Comparison of ENCODE assay signal across 26 cellular contexts in genomic region chr1:43622901-43623780, GRCh38. TPM values are rescaled to one million over a fixed set of nuclear protein-coding genes. Genes with fewer than 3 reads are reported as not detected.
DNase-seq lines count a peak whose midpoint lies in the region; ATAC-seq, FAIRE-seq and TF ChIP-seq lines count a peak whose summit lies in the region.
"Had no signal": no experiment of that assay in that cellular context is flagged by ENCODE, and none has a peak within 500 bp of the region (broad histone marks: within the 10 kb centered on the region; RNA-seq: fewer than 3 reads in every experiment).

No MANE protein-coding gene starts in this region.

- no peak overlapping the region for H3K27ac ChIP-seq in kidney (ENCODE audit: low read depth in 2 of 2, low read length in 2 of 2)
- H3K27ac ChIP-seq in spleen: no peak overlapping the region
- H3K27ac ChIP-seq: pancreas, right atrium auricular region, SJSA1 had no signal

- no peaks in the 10 kb centered on the region for H3K9me3 ChIP-seq in adipocyte (ENCODE audit: control insufficient read depth, low read length)
- H3K9me3 ChIP-seq in kidney (ENCODE audit: control insufficient read depth in 1 of 2, low read length in 2 of 2): no peaks in the 10 kb centered on the region
- H3K9me3 ChIP-seq in spleen: no peaks in the 10 kb centered on the region
- H3K9me3 ChIP-seq: pancreas, right atrium auricular region, SJSA1 had no signal

- H3K4me1 ChIP-seq in adipocyte (ENCODE audit: control insufficient read depth, insufficient read depth, low read length) (peaks cover 2% of the 10 kb centered on the region), kidney (ENCODE audit: control insufficient read depth in 1 of 2, insufficient read depth in 1 of 2, low read depth in 1 of 2, low read length in 2 of 2) (no peaks in the 10 kb centered on the region), spleen (no peaks in the 10 kb centered on the region)
- H3K4me1 ChIP-seq: pancreas, right atrium auricular region, SJSA1 had no signal

- DNase-seq in GM04503 (ENCODE audit: low read depth): peak; percentile 32
- peak; percentile 48 for DNase-seq in adipocyte (ENCODE audit: low read depth)
- DNase-seq in kidney: peak; percentile 18
- DNase-seq in spleen: peak; percentile 58
- DNase-seq in NCI-H774 (lab: John Stamatoyannopoulos, UW): no peak
- DNase-seq: activated CD4-positive, alpha-beta T cell treated with anti-CD3 and anti-CD28 coated beads, Interleukin-2, amount 50 U/mL, for 48 hours; activated CD8-positive, alpha-beta memory T cell treated with anti-CD3 and anti-CD28 coated beads, Interleukin-2, amount 50 U/mL, for 4 hours; activated naive CD8-positive, alpha-beta T cell treated with anti-CD3 and anti-CD28 coated beads for 36 hours; CD4-positive, CD25-positive, alpha-beta regulatory T cell; dermis blood vessel endothelial cell; EL; KG1; natural killer cell; NCI-H1436; NCI-H2081 treated with DMSO at 0.1 percent for 48 hours; NCI-H345; stimulated activated CD4-positive, alpha-beta T cell treated with anti-CD3 and anti-CD28 coated beads, Interleukin-4, amount 100 ng/mL, for 24 hours; substantia nigra had no signal

- H3K4me3 ChIP-seq in adipocyte (ENCODE audit: low read length) (no peak overlapping the region), kidney (ENCODE audit: low read length in 2 of 2) (no peak overlapping the region), spleen (no peak overlapping the region)
- H3K4me3 ChIP-seq: GM23338, pancreas, right atrium auricular region, SJSA1 had no signal

- intact Hi-C loops in kidney (cut with DNase I) (no loop called here), spleen (cut with DNase I; ENCODE audit: low total_unique reads) (no loop called here)

- no peak for TF ChIP-seq POLR2A in spleen (IDR thresholded peaks at IDR 0.05)

- no peak for ATAC-seq in HG02938 (IDR thresholded peaks at IDR 0.05; ENCODE audit: unreplicated experiment)
- no peak for ATAC-seq in HG03280 (IDR thresholded peaks at IDR 0.05; ENCODE audit: unreplicated experiment)
- ATAC-seq: GM23338; left lobe of liver; natural killer cell; stimulated activated effector memory CD8-positive, alpha-beta T cell treated with anti-CD3 and anti-CD28 coated beads, Interleukin-12 subunit alpha, Interleukin-12 subunit beta, amount 100 ng/mL, for 72 hours had no signal

- no peak for TF ChIP-seq CTCF in kidney (IDR thresholded peaks at IDR 0.05; ENCODE audit: borderline replicate concordance, extremely low read depth, insufficient read depth)
- no peak for TF ChIP-seq CTCF in spleen (IDR thresholded peaks at IDR 0.05 in 8 of 11, conservative IDR thresholded peaks at IDR 0.05 in 3 of 11)

- no peaks in the 10 kb centered on the region for H3K27me3 ChIP-seq in adipocyte (replicated peaks; ENCODE audit: control insufficient read depth, insufficient read depth, low read length)
- no peaks in the 10 kb centered on the region for H3K27me3 ChIP-seq in spleen (replicated peaks in 1 of 7)
- H3K27me3 ChIP-seq: pancreas, right atrium auricular region, SJSA1 had no signal

- no peak for FAIRE-seq in kidney (lab: Jason Lieb, UNC)
- FAIRE-seq: pancreas had no signal

- H3K9ac ChIP-seq in adipocyte (ENCODE audit: low read length) (no peak overlapping the region), kidney (ENCODE audit: low read length in 2 of 2) (no peak overlapping the region)

- 84 to 91% (median 88%) methylated on average over 13 of the region's 13 CpGs for WGBS in spleen, 5 donors

- H3K36me3 ChIP-seq in adipocyte (ENCODE audit: control insufficient read depth, insufficient read depth, low read length, severe bottlenecking) (peaks cover 42% of the 10 kb centered on the region), kidney (ENCODE audit: control insufficient read depth in 1 of 2, insufficient read depth in 2 of 2, low read length in 2 of 2) (peaks cover 12 to 13% of the 10 kb centered on the region in 2 donors), spleen (peaks cover 0 to 33% (median 0%) of the 10 kb centered on the region in 6 donors)

RNA-seq across cellular contexts. Expression of gene KDM4A, which starts 26.8 kb away (rescaled TPM):
- total RNA-seq in kidney (35.2 TPM), spleen (10 to 100 TPM; 36.9 to 58.5 (median 41.3) TPM)
- polyA plus RNA-seq in kidney (ENCODE audit: insufficient read depth, low read depth, low replicate concordance) (11.3 TPM), spleen (10 to 100 TPM in 1 of 3 donors, 1 to 10 TPM in 2; 7.8 to 12.2 (median 8.3) TPM)
